ENCODE assay signal across 24 cellular contexts in genomic region chr20:24855848-24856247, GRCh38.
"Had no signal": no experiment of that assay in that cellular context is flagged by ENCODE, and none has a peak within 500 bp of the region (broad histone marks: within the 10 kb centered on the region; RNA-seq: fewer than 3 reads in every experiment).

No MANE protein-coding gene starts in this region.

- H3K9me3 ChIP-seq: lower lobe of right lung had no signal

- H3K4me3 ChIP-seq: coronary artery, dorsolateral prefrontal cortex, esophagus squamous epithelium, gastroesophageal sphincter, heart left ventricle, hepatocyte, left lung, lower lobe of right lung had no signal

- H3K79me2 ChIP-seq: hepatocyte had no signal

- H3K4me2 ChIP-seq: hepatocyte had no signal

- H2AFZ ChIP-seq: hepatocyte had no signal

- H3K4me1 Mint-ChIP-seq: immature natural killer cell had no signal

- FAIRE-seq: colon, endometrium, keratinocyte had no signal

- H3K36me3 ChIP-seq: esophagus squamous epithelium, gastroesophageal sphincter, heart left ventricle, left lung, lower lobe of right lung had no signal

- DNase-seq: dermis blood vessel endothelial cell; dorsolateral prefrontal cortex; effector CD4-positive, alpha-beta T cell; effector memory CD4-positive, alpha-beta T cell; erythroblast; esophagus squamous epithelium; foreskin fibroblast; foreskin melanocyte; heart left ventricle; hypothalamus; immature natural killer cell; left cardiac atrium; left lung; left ventricle myocardium superior; lower lobe of right lung; mesendoderm; midbrain had no signal

- H3K4me1 ChIP-seq: esophagus squamous epithelium, gastroesophageal sphincter, heart left ventricle, left lung, lower lobe of right lung had no signal

- H3K27me3 ChIP-seq: esophagus squamous epithelium, gastroesophageal sphincter, hepatocyte, left lung had no signal

- H3K27ac Mint-ChIP-seq: immature natural killer cell had no signal

- H3K4me3 Mint-ChIP-seq: immature natural killer cell had no signal

- H3K27ac ChIP-seq: coronary artery, dorsolateral prefrontal cortex, epithelial cell of prostate, esophagus squamous epithelium, gastroesophageal sphincter, heart left ventricle, hepatocyte, left lung, lower lobe of right lung had no signal
